In genomic region chr14:94560782-94561655, GRCh38 we compare ENCODE assay signal across 28 cellular contexts. TPM values are rescaled to one million over a fixed set of nuclear protein-coding genes. Genes with fewer than 3 reads are reported as not detected.
"Had no signal": no experiment of that assay in that cellular context is flagged by ENCODE, and none has a peak within 500 bp of the region (broad histone marks: within the 10 kb centered on the region; RNA-seq: fewer than 3 reads in every experiment).

SERPINA4 (plus strand) TSS chr14:94561442; CDS start chr14:94563483, 2,041 bp downstream.

- H3K4me3 ChIP-seq: adrenal gland, breast epithelium, colonic mucosa, esophagus squamous epithelium, gastroesophageal sphincter, lung, neural progenitor cell, psoas muscle, upper lobe of left lung had no signal

- H3K4me2 ChIP-seq: neural progenitor cell had no signal

- H3K27ac ChIP-seq: adrenal gland, breast epithelium, colonic mucosa, esophagus squamous epithelium, gastroesophageal sphincter, neural progenitor cell, psoas muscle, upper lobe of left lung, WERI-Rb-1 had no signal

- FAIRE-seq: astrocyte, keratinocyte, TTC549 had no signal

- H3K9me3 ChIP-seq: adrenal gland, breast epithelium, colonic mucosa, esophagus squamous epithelium, psoas muscle, upper lobe of left lung had no signal

- ATAC-seq: gastroesophageal sphincter; left colon; naive thymus-derived CD8-positive, alpha-beta T cell; right cardiac atrium; stimulated activated naive CD8-positive, alpha-beta T cell treated with anti-CD3 and anti-CD28 coated beads, Interleukin-15, amount 100 ng/mL, for 72 hours had no signal

- DNase-seq: activated CD4-positive, alpha-beta T cell treated with anti-CD3 and anti-CD28 coated beads for 1 hour; activated CD4-positive, alpha-beta T cell treated with anti-CD3 and anti-CD28 coated beads, Interleukin-2, amount 50 U/mL, for 1 hour; activated naive CD4-positive, alpha-beta T cell; activated T-cell treated with anti-CD3 and anti-CD28 coated beads, Interleukin-2, amount 50 U/mL, for 24 hours; adrenal gland; colonic mucosa; endodermal cell; esophagus squamous epithelium; left colon; naive thymus-derived CD8-positive, alpha-beta T cell; right cardiac atrium; stimulated activated CD4-positive, alpha-beta T cell treated with anti-CD3 and anti-CD28 coated beads, Interleukin-1b, Interleukin-23, amount 100 ng/mL, for 48 hours; stimulated activated naive CD8-positive, alpha-beta T cell treated with anti-CD3 and anti-CD28 coated beads, Interleukin-15, amount 100 ng/mL, for 72 hours; T-helper 1 cell; WERI-Rb-1 had no signal

- H3K4me1 ChIP-seq: adrenal gland, breast epithelium, colonic mucosa, esophagus squamous epithelium, gastroesophageal sphincter, neural progenitor cell, psoas muscle, upper lobe of left lung had no signal

- H3K9ac ChIP-seq: neural progenitor cell had no signal

- H3K27me3 ChIP-seq: adrenal gland, breast epithelium, colonic mucosa, neural progenitor cell, upper lobe of left lung had no signal

- H2AFZ ChIP-seq: neural progenitor cell had no signal

- H3K36me3 ChIP-seq: adrenal gland, breast epithelium, colonic mucosa, esophagus squamous epithelium, gastroesophageal sphincter, neural progenitor cell, upper lobe of left lung, WERI-Rb-1 had no signal

RNA-seq across cellular contexts. Expression of gene SERPINA4, which starts in this region (rescaled TPM):
- total RNA-seq: activated T-helper 2 cell treated with anti-CD3 and anti-CD28 coated beads, Interferon-gamma antibody, Interleukin-2, Interleukin-4, amounts not matched to agents 10 μg/mL and 5 μg/mL and 100 μg/mL, durations not matched to agents 14 hours and 24 hours and 36 hours; astrocyte; breast epithelium; endodermal cell; esophagus squamous epithelium; gastroesophageal sphincter; left colon; naive thymus-derived CD8-positive, alpha-beta T cell; osteoblast; psoas muscle; right cardiac atrium; skeletal muscle tissue; temporal lobe had no signal
- polyA plus RNA-seq: adrenal gland; keratinocyte; lung; naive thymus-derived CD8-positive, alpha-beta T cell; psoas muscle; right cardiac atrium had no signal
